1 cellular context compared by ENCODE assay signal in genomic region chr14:103731916-103732867, GRCh38.
TF ChIP-seq lines count a peak whose summit lies in the region.

No MANE protein-coding gene starts in this region.

TF ChIP-seq in K562, 482 proteins besides CTCF, POLR2A, EP300 and RAD21:
- no peak for TF ChIP-seq ELK1 (CRISPR knock-in tag; IDR thresholded peaks at IDR 0.05)
- no peak for TF ChIP-seq FOXP1 (CRISPR knock-in tag; IDR thresholded peaks at IDR 0.05)
- TF ChIP-seq SIN3B (IDR thresholded peaks at IDR 0.05; ENCODE audit: low read depth): no peak
- peak; percentile 30; the same call in 1 of the 2 replicates for TF ChIP-seq POLR2G (IDR thresholded peaks at IDR 0.05; ENCODE audit: low read depth, low read length)
- no peak for TF ChIP-seq GABPA (tag; conservative IDR thresholded peaks at IDR 0.05; ENCODE audit: low read depth)
- TF ChIP-seq ARNT (IDR thresholded peaks at IDR 0.05): no peak
- no peak for TF ChIP-seq PHB (CRISPR knock-in tag; IDR thresholded peaks at IDR 0.05)
- TF ChIP-seq HIVEP1 (CRISPR knock-in tag; IDR thresholded peaks at IDR 0.05): no peak
